23 cellular contexts compared by ENCODE assay signal in the genomic region with DNA sequence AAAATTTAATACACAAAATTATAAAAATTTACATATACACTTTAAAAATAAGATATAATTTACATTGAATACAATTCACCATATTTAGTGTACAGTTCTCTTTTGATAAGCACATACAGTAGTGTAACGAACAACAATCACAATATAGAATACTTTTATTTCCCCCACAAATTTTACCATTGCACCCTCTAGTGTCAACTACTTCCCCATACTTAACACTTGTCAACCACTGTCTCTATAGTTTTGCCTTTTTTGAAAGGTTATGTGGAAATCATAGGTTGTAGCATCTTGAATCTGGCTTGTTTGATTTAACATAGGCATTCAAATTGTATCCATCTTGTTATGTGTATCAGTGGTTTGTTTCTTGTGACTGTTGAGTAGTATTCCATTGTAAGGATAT. TPM values are rescaled to one million over a fixed set of nuclear protein-coding genes. Genes with fewer than 3 reads are reported as not detected.
DNase-seq lines count a peak whose midpoint lies in the region; ATAC-seq and TF ChIP-seq lines count a peak whose summit lies in the region.
"Had no signal": no experiment of that assay in that cellular context is flagged by ENCODE, and none has a peak within 500 bp of the region (broad histone marks: within the 10 kb centered on the region; RNA-seq: fewer than 3 reads in every experiment).

No MANE protein-coding gene starts in this region.

- H3K9ac ChIP-seq in neural progenitor cell = no peak overlapping the region

- H3K27me3 ChIP-seq in GM23338 (ENCODE audit: insufficient read depth) = no peaks in the 10 kb centered on the region
- H3K27me3 ChIP-seq in neural progenitor cell = no peaks in the 10 kb centered on the region
- H3K27me3 ChIP-seq: thyroid gland had no signal

- ATAC-seq in GM23338 = no peak
- ATAC-seq in HG02798 (IDR thresholded peaks at IDR 0.05; ENCODE audit: poor library complexity, unreplicated experiment) = no peak
- ATAC-seq: natural killer cell treated with Interleukin-12 subunit alpha and Interleukin-12 subunit beta and Interleukin-15 and Interleukin-18, amount 100 ng/mL, for 72 hours; SK-N-SH treated with all-trans-retinoic acid at 6 μM for 48 hours; stimulated activated memory B cell treated with anti-CD40 and anti-IgM and Interleukin-4, amounts not matched to agents 10 μg/mL and 1 μg/mL and 100 μg/mL, for 72 hours had no signal

- H3K9me3 Mint-ChIP-seq in GM23338 = peaks cover 4% of the 10 kb centered on the region; the same call in 2 of the 3 replicates
- peaks cover 2% of the 10 kb centered on the region for H3K9me3 Mint-ChIP-seq in neural progenitor cell
- H3K9me3 Mint-ChIP-seq in activated T-helper 2 cell treated with anti-CD3 and anti-CD28 coated beads, Interferon-gamma antibody, Interleukin-2, Interleukin-4, amounts not matched to agents 10 μg/mL and 5 μg/mL and 100 μg/mL, durations not matched to agents 14 hours and 24 hours and 36 hours = no peaks in the 10 kb centered on the region
- H3K9me3 Mint-ChIP-seq: activated naive CD4-positive, alpha-beta T cell treated with anti-CD3 and anti-CD28 coated beads, Interleukin-2, amount 50 U/mL, for 24 hours; activated T-cell treated with anti-CD3 and anti-CD28 coated beads, Interleukin-2, amount 50 U/mL, for 24 hours had no signal

- no peak overlapping the region for H3K4me2 ChIP-seq in GM23338
- H3K4me2 ChIP-seq in neural progenitor cell = no peak overlapping the region

- H3K9me2 ChIP-seq in GM23338 (ENCODE audit: insufficient read depth) = peaks cover 5% of the 10 kb centered on the region; the same call in 1 of the 2 replicates

- no peaks in the 10 kb centered on the region for H3K36me3 ChIP-seq in GM23338 (ENCODE audit: insufficient read depth)
- H3K36me3 ChIP-seq in neural progenitor cell = no peaks in the 10 kb centered on the region
- H3K36me3 ChIP-seq: prostate gland, thyroid gland had no signal

- H3K27ac Mint-ChIP-seq in GM23338 (no peak overlapping the region), neural progenitor cell (no peak overlapping the region)
- H3K27ac Mint-ChIP-seq in activated T-helper 2 cell treated with anti-CD3 and anti-CD28 coated beads, Interferon-gamma antibody, Interleukin-2, Interleukin-4, amounts not matched to agents 10 μg/mL and 5 μg/mL and 100 μg/mL, durations not matched to agents 14 hours and 24 hours and 36 hours = no peak overlapping the region
- H3K27ac Mint-ChIP-seq: activated naive CD4-positive, alpha-beta T cell treated with anti-CD3 and anti-CD28 coated beads, Interleukin-2, amount 50 U/mL, for 24 hours; activated T-cell treated with anti-CD3 and anti-CD28 coated beads, Interleukin-2, amount 50 U/mL, for 24 hours; CD14-positive monocyte; natural killer cell treated with Interleukin-12 subunit alpha and Interleukin-12 subunit beta and Interleukin-15 and Interleukin-18, amount 100 ng/mL, for 72 hours; stimulated activated memory B cell treated with anti-CD40 and anti-IgM and Interleukin-4, amounts not matched to agents 10 μg/mL and 1 μg/mL and 100 μg/mL, for 72 hours had no signal

- no peaks in the 10 kb centered on the region for H3K27me3 Mint-ChIP-seq in GM23338 (ENCODE audit: insufficient read depth, low read depth, poor library complexity)
- no peaks in the 10 kb centered on the region for H3K27me3 Mint-ChIP-seq in neural progenitor cell (ENCODE audit: insufficient read depth, low read depth)
- H3K27me3 Mint-ChIP-seq in activated T-helper 2 cell treated with anti-CD3 and anti-CD28 coated beads, Interferon-gamma antibody, Interleukin-2, Interleukin-4, amounts not matched to agents 10 μg/mL and 5 μg/mL and 100 μg/mL, durations not matched to agents 14 hours and 24 hours and 36 hours (ENCODE audit: low read depth) = peaks cover 5% of the 10 kb centered on the region
- H3K27me3 Mint-ChIP-seq: stimulated activated memory B cell treated with anti-CD40 and anti-IgM and Interleukin-4, amounts not matched to agents 10 μg/mL and 1 μg/mL and 100 μg/mL, for 72 hours had no signal

- TF ChIP-seq CTCF in GM23338 (conservative IDR thresholded peaks at IDR 0.05; ENCODE audit: low read depth in 2 of 2) (peak; percentile 36 to 43), astrocyte of the spinal cord (IDR thresholded peaks at IDR 0.05; ENCODE audit: low read depth, low read length) (peak; percentile 23), neural progenitor cell (IDR thresholded peaks at IDR 0.05) (peak; percentile 24), foreskin fibroblast (IDR thresholded peaks at IDR 0.05; ENCODE audit: low read depth, low read length) (no peak)

- H3K36me3 Mint-ChIP-seq in GM23338 (ENCODE audit: low read depth) = peaks cover 18% of the 10 kb centered on the region
- no peaks in the 10 kb centered on the region for H3K36me3 Mint-ChIP-seq in neural progenitor cell
- H3K36me3 Mint-ChIP-seq in activated T-helper 2 cell treated with anti-CD3 and anti-CD28 coated beads, Interferon-gamma antibody, Interleukin-2, Interleukin-4, amounts not matched to agents 10 μg/mL and 5 μg/mL and 100 μg/mL, durations not matched to agents 14 hours and 24 hours and 36 hours (ENCODE audit: low read depth) = no peaks in the 10 kb centered on the region
- H3K36me3 Mint-ChIP-seq: activated naive CD4-positive, alpha-beta T cell treated with anti-CD3 and anti-CD28 coated beads, Interleukin-2, amount 50 U/mL, for 24 hours; brain; CD14-positive monocyte had no signal

- no peaks in the 10 kb centered on the region for H3K79me2 ChIP-seq in GM23338 (replicated peaks; ENCODE audit: insufficient read depth)
- H3K79me2 ChIP-seq in neural progenitor cell (ENCODE audit: low read depth) = no peaks in the 10 kb centered on the region

- intact Hi-C loops in activated T-helper 2 cell treated with anti-CD3 and anti-CD28 coated beads, Interferon-gamma antibody, Interleukin-2, Interleukin-4, amounts not matched to agents 10 μg/mL and 5 μg/mL and 100 μg/mL, durations not matched to agents 14 hours and 24 hours and 36 hours (cut with micrococcal nuclease) = no loop called here

- peak; percentile 17 for DNase-seq in GM23338 (ENCODE audit: low spot score)
- DNase-seq in M059J (ENCODE audit: low read depth) = peak; percentile 5
- no peak for DNase-seq in astrocyte of the spinal cord (ENCODE audit: low read depth, low spot score)
- no peak for DNase-seq in neural progenitor cell (ENCODE audit: low spot score)
- no peak for DNase-seq in foreskin fibroblast
- DNase-seq in activated T-helper 2 cell treated with anti-CD3 and anti-CD28 coated beads, Interferon-gamma antibody, Interleukin-2, Interleukin-4, amounts not matched to agents 10 μg/mL and 5 μg/mL and 100 μg/mL, durations not matched to agents 14 hours and 24 hours and 36 hours (ENCODE audit: low spot score) = no peak
- DNase-seq: activated CD4-positive, alpha-beta T cell treated with anti-CD3 and anti-CD28 coated beads, Interleukin-2, amount 50 U/mL, for 48 hours; activated T-cell treated with anti-CD3 and anti-CD28 coated beads, Interleukin-2, amount 50 U/mL, for 24 hours; H7; kidney glomerular epithelial cell; mesendoderm; NCI-H2081; NCI-H510A treated with DMSO at 0.1 percent for 48 hours; stimulated activated CD4-positive, alpha-beta T cell treated with anti-CD3 and anti-CD28 coated beads, Interleukin-12 subunit alpha, Interleukin-12 subunit beta, amount 100 ng/mL, for 4 hours; thyroid gland had no signal

- peaks cover 8% of the 10 kb centered on the region; the same call in 2 of the 3 replicates for H3K4me1 Mint-ChIP-seq in GM23338
- no peaks in the 10 kb centered on the region for H3K4me1 Mint-ChIP-seq in neural progenitor cell
- H3K4me1 Mint-ChIP-seq in activated T-helper 2 cell treated with anti-CD3 and anti-CD28 coated beads, Interferon-gamma antibody, Interleukin-2, Interleukin-4, amounts not matched to agents 10 μg/mL and 5 μg/mL and 100 μg/mL, durations not matched to agents 14 hours and 24 hours and 36 hours (ENCODE audit: low read depth) = no peaks in the 10 kb centered on the region
- H3K4me1 Mint-ChIP-seq: activated naive CD4-positive, alpha-beta T cell treated with anti-CD3 and anti-CD28 coated beads, Interleukin-2, amount 50 U/mL, for 24 hours; CD14-positive monocyte; stimulated activated memory B cell treated with anti-CD40 and anti-IgM and Interleukin-4, amounts not matched to agents 10 μg/mL and 1 μg/mL and 100 μg/mL, for 72 hours had no signal

- H2AFZ ChIP-seq in GM23338 (no peak overlapping the region), neural progenitor cell (replicated peaks) (no peak overlapping the region)

- no peaks in the 10 kb centered on the region for H3K9me3 ChIP-seq in neural progenitor cell (ENCODE audit: low read depth)
- H3K9me3 ChIP-seq: prostate gland, thyroid gland had no signal

- H3K4me3 Mint-ChIP-seq in GM23338 (no peak overlapping the region), neural progenitor cell (no peak overlapping the region)
- H3K4me3 Mint-ChIP-seq in activated T-helper 2 cell treated with anti-CD3 and anti-CD28 coated beads, Interferon-gamma antibody, Interleukin-2, Interleukin-4, amounts not matched to agents 10 μg/mL and 5 μg/mL and 100 μg/mL, durations not matched to agents 14 hours and 24 hours and 36 hours (ENCODE audit: low read depth) = no peak overlapping the region
- H3K4me3 Mint-ChIP-seq: activated naive CD4-positive, alpha-beta T cell treated with anti-CD3 and anti-CD28 coated beads, Interleukin-2, amount 50 U/mL, for 24 hours; activated T-cell treated with anti-CD3 and anti-CD28 coated beads, Interleukin-2, amount 50 U/mL, for 24 hours; brain; CD14-positive monocyte; natural killer cell treated with Interleukin-12 subunit alpha and Interleukin-12 subunit beta and Interleukin-15 and Interleukin-18, amount 100 ng/mL, for 72 hours; stimulated activated memory B cell treated with anti-CD40 and anti-IgM and Interleukin-4, amounts not matched to agents 10 μg/mL and 1 μg/mL and 100 μg/mL, for 72 hours had no signal

- H3K4me3 ChIP-seq in GM23338 (no peak overlapping the region), astrocyte of the spinal cord (ENCODE audit: low read depth, low read length) (no peak overlapping the region), neural progenitor cell (no peak overlapping the region), foreskin fibroblast (ENCODE audit: low read depth in 1 of 2, low read length in 2 of 2) (no peak overlapping the region)
- H3K4me3 ChIP-seq: prostate gland, thyroid gland had no signal

- in situ Hi-C loops in astrocyte of the spinal cord (cut with HindIII; ENCODE audit: low sequenced_read_pairs) = no loop called here

- H4K20me1 ChIP-seq in GM23338 (replicated peaks; ENCODE audit: insufficient read depth) (no peaks in the 10 kb centered on the region), neural progenitor cell (ENCODE audit: low read depth) (no peaks in the 10 kb centered on the region)

- H3K27ac ChIP-seq in GM23338 (ENCODE audit: low read depth) = no peak overlapping the region
- no peak overlapping the region for H3K27ac ChIP-seq in neural progenitor cell
- H3K27ac ChIP-seq: prostate gland, thyroid gland had no signal

- no peaks in the 10 kb centered on the region for H3F3A ChIP-seq in GM23338 (replicated peaks; ENCODE audit: low read depth)
- no peaks in the 10 kb centered on the region for H3F3A ChIP-seq in neural progenitor cell (ENCODE audit: low read depth)

- peaks cover 4% of the 10 kb centered on the region; the same call in 1 of the 2 replicates for H3K4me1 ChIP-seq in GM23338 (ENCODE audit: insufficient read depth)
- no peaks in the 10 kb centered on the region for H3K4me1 ChIP-seq in neural progenitor cell
- H3K4me1 ChIP-seq: prostate gland had no signal

RNA-seq across cellular contexts. Expression of a gene that starts 21.3 kb away (rescaled TPM):
- 28.9 and 40.8 TPM in 2 replicates for total RNA-seq in GM23338 (2014; rRNA removed; shearing (Covaris generic))
- 8.3 and 9.5 TPM in 2 replicates for polyA plus RNA-seq in GM23338 (2016; fragmentation: Nextera tagmentation; extraction: Ambion mirVana)
- 47.8 and 49.8 TPM in 2 replicates for total RNA-seq in M059J (2014; rRNA removed; shearing (Covaris generic))
- total RNA-seq in neural progenitor cell (ENCODE audit: low replicate concordance) = 26.1 and 26.4 TPM in 2 replicates
- 18.1 and 20.0 TPM in 2 replicates for total RNA-seq in activated T-helper 2 cell treated with anti-CD3 and anti-CD28 coated beads, Interferon-gamma antibody, Interleukin-2, Interleukin-4, amounts not matched to agents 10 μg/mL and 5 μg/mL and 100 μg/mL, durations not matched to agents 14 hours and 24 hours and 36 hours

Comparison
In these comparisons a context has a peak if more than half of its experiments do, and no peak if none do; other contexts are left out.
1. DNase-seq: peak in GM23338 (single experiment) and M059J (single experiment); none in astrocyte of the spinal cord (single experiment), neural progenitor cell (single experiment), foreskin fibroblast (0 of 2) and activated T-helper 2 cell treated with anti-CD3 and anti-CD28 coated beads, Interferon-gamma antibody, Interleukin-2, Interleukin-4, amounts not matched to agents 10 μg/mL and 5 μg/mL and 100 μg/mL, durations not matched to agents 14 hours and 24 hours and 36 hours (single experiment).